10 cellular contexts compared by ENCODE assay signal in the genomic region with DNA sequence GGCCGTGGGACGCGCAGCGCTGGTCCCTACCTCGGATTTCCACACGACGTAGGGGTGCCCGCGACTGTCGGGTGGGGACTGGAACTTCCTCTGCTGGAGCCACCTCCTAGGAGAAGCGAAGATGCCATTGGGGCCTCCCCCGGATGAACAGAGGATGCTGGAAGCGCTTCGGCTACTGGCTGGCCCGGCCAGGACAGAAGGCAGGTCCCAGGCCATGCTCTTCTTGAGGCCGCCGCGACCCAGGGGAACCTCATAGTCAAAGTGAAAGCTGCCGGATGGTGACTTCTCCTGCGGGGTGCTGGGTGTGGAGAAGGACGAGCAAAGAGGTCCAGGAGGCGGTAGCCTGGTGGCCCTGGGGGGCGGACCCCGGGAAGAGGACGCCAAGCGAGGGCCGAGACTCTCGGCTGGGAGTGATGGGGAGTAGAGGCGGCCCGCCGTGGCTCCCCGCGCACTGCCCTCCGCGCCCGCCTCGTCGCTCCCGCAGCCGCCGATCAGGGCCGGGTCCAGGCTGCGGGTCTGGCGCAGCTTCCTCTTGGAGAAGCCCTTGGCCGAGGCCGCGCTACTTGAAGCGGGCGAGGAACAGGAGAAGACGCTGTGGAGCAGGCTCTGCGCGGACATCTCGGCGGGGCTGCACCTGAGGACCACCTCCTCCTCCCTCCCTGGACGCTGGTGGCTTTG. TPM values are rescaled to one million over a fixed set of nuclear protein-coding genes. Genes with fewer than 3 reads are reported as not detected.
DNase-seq lines count a peak whose midpoint lies in the region; ATAC-seq, FAIRE-seq and TF ChIP-seq lines count a peak whose summit lies in the region.
"Had no signal": no experiment of that assay in that cellular context is flagged by ENCODE, and none has a peak within 500 bp of the region (broad histone marks: within the 10 kb centered on the region; RNA-seq: fewer than 3 reads in every experiment).

No MANE protein-coding gene starts in this region.

- no peaks in the 10 kb centered on the region for H3K9me1 ChIP-seq in keratinocyte (ENCODE audit: control insufficient read depth, extremely low read depth, insufficient read depth, low read length)

- no peaks in the 10 kb centered on the region for H3K9me3 ChIP-seq in keratinocyte (ENCODE audit: control insufficient read depth, low read depth, low read length)
- no peaks in the 10 kb centered on the region for H3K9me3 ChIP-seq in stomach smooth muscle (ENCODE audit: control insufficient read depth in 2 of 2, low read length in 2 of 2)

- H3K4me3 ChIP-seq in H7 (ENCODE audit: insufficient read depth, low read depth, low read length), result peak overlapping the region; percentile 59
- H3K4me3 ChIP-seq in brain microvascular endothelial cell (ENCODE audit: low read depth, low read length), result peak overlapping the region; percentile 57
- H3K4me3 ChIP-seq in keratinocyte (ENCODE audit: control insufficient read depth in 2 of 3, extremely low read depth in 1 of 3, insufficient read depth in 2 of 3, low read depth in 1 of 3, low read length in 3 of 3), result no peak overlapping the region
- peak overlapping the region; percentile 63 to 77 for H3K4me3 ChIP-seq in stomach smooth muscle (ENCODE audit: low read length in 2 of 2)

- no peak overlapping the region for H3K27ac ChIP-seq in brain microvascular endothelial cell
- no peak overlapping the region for H3K27ac ChIP-seq in keratinocyte (ENCODE audit: control insufficient read depth, insufficient read depth, low read length)
- H3K27ac ChIP-seq in stomach smooth muscle (ENCODE audit: low read length), result peak overlapping the region; percentile 49

- dilution Hi-C loops in keratinocyte (cut with MboI; ENCODE audit: extremely low pct_ligation_motif_present, low sequenced_read_pairs), result no loop called here

- H3K4me2 ChIP-seq in keratinocyte (ENCODE audit: control insufficient read depth, extremely low read depth, insufficient read depth, low read depth, low read length), result peak overlapping the region; percentile 58

- H3K4me1 ChIP-seq in keratinocyte (ENCODE audit: control insufficient read depth, extremely low read depth, insufficient read depth, low read length), result no peaks in the 10 kb centered on the region
- H3K4me1 ChIP-seq in stomach smooth muscle (ENCODE audit: control insufficient read depth, insufficient read depth, low read length), result no peaks in the 10 kb centered on the region

- H3K36me3 ChIP-seq in H7 (replicated peaks; ENCODE audit: control insufficient read depth, insufficient read depth, low read length), result no peaks in the 10 kb centered on the region
- H3K36me3 ChIP-seq in brain microvascular endothelial cell (replicated peaks), result no peaks in the 10 kb centered on the region
- no peaks in the 10 kb centered on the region for H3K36me3 ChIP-seq in keratinocyte (ENCODE audit: control insufficient read depth in 2 of 2, extremely low read depth in 1 of 2, insufficient read depth in 2 of 2, low read length in 2 of 2)
- no peaks in the 10 kb centered on the region for H3K36me3 ChIP-seq in stomach smooth muscle (ENCODE audit: control insufficient read depth in 2 of 2, insufficient read depth in 2 of 2, low read length in 2 of 2)

- in situ Hi-C loops in brain microvascular endothelial cell (cut with HindIII; ENCODE audit: low pct_ligation_motif_present, low sequenced_read_pairs), result no loop called here

- H2AFZ ChIP-seq in keratinocyte (ENCODE audit: control insufficient read depth, low read length), result no peak overlapping the region

- no peak for TF ChIP-seq POLR2A in H54 (IDR thresholded peaks at IDR 0.05; ENCODE audit: low read depth, low read length)

- TF ChIP-seq CTCF in brain microvascular endothelial cell (IDR thresholded peaks at IDR 0.05; ENCODE audit: low read depth, low read length, missing control alignments) (no peak), keratinocyte (optimal IDR thresholded peaks at IDR 0.05 in 1 of 3, IDR thresholded peaks at IDR 0.05 in 1 of 3, conservative IDR thresholded peaks at IDR 0.05 in 1 of 3; ENCODE audit: extremely low read depth in 1 of 3, insufficient read depth in 2 of 3, low read length in 3 of 3) (no peak)

- no peaks in the 10 kb centered on the region for H3K79me2 ChIP-seq in keratinocyte (ENCODE audit: control insufficient read depth, insufficient read depth, low read length)

- peaks cover 70% of the 10 kb centered on the region for H3K27me3 ChIP-seq in H7 (ENCODE audit: control insufficient read depth, insufficient read depth, low read length)
- H3K27me3 ChIP-seq in brain microvascular endothelial cell (replicated peaks), result no peaks in the 10 kb centered on the region
- peaks cover 35% of the 10 kb centered on the region for H3K27me3 ChIP-seq in keratinocyte (ENCODE audit: control insufficient read depth, extremely low read depth, insufficient read depth, low read length)
- no peaks in the 10 kb centered on the region for H3K27me3 ChIP-seq in stomach smooth muscle (ENCODE audit: control insufficient read depth in 1 of 2, insufficient read depth in 2 of 2, low read length in 2 of 2)

- peak; percentile 69 for DNase-seq in H7
- no peak for DNase-seq in brain microvascular endothelial cell
- no peak for DNase-seq in keratinocyte (ENCODE audit: low read depth, low spot score)
- DNase-seq in stimulated activated naive CD4-positive, alpha-beta T cell (lab: John Stamatoyannopoulos, UW), result no peak
- DNase-seq in stimulated activated CD4-positive, alpha-beta T cell treated with anti-CD3 and anti-CD28 coated beads, Interleukin-2, amount 100 ng/mL, for 48 hours, result no peak
- no peak for DNase-seq in H54 (ENCODE audit: insufficient read length, low spot score)
- DNase-seq: hippocampal formation had no signal

- H3K9ac ChIP-seq in keratinocyte (ENCODE audit: control insufficient read depth, extremely low read depth, insufficient read depth, low read length) (no peak overlapping the region), stomach smooth muscle (ENCODE audit: low read length in 2 of 2) (peak overlapping the region; percentile 36 to 53)

- FAIRE-seq in keratinocyte (lab: Jason Lieb, UNC), result no peak
- no peak for FAIRE-seq in H54 (lab: Jason Lieb, UNC)

- ATAC-seq in HG03039 (IDR thresholded peaks at IDR 0.05; ENCODE audit: unreplicated experiment), result no peak

- no peaks in the 10 kb centered on the region for H4K20me1 ChIP-seq in keratinocyte (ENCODE audit: control insufficient read depth, extremely low read depth, insufficient read depth, low read length)

RNA-seq across cellular contexts. Expression of gene ARHGAP6, which starts 1.4 kb away (rescaled TPM):
- 1.7 and 2.0 TPM in 2 replicates for total RNA-seq in H7 (2014; rRNA removed; shearing (Covaris generic))
- 0.01 to 0.10 TPM (median 0.05 TPM) in 3 replicates for polyA plus RNA-seq in keratinocyte
- polyA plus RNA-seq in keratinocyte (2011; ENCODE audit: low read depth), result not detected
- polyA plus RNA-seq in keratinocyte (2011; cell fraction: cytosol; rRNA removed), result 0.03 and 0.10 TPM in 2 replicates
- polyA plus RNA-seq in keratinocyte (2011; cell fraction: nucleus; rRNA removed), result 0.01 and 0.25 TPM in 2 replicates
- 0.14 TPM in 1 of 2 replicates, not detected in the other for polyA plus RNA-seq in keratinocyte (2012; ENCODE audit: low replicate concordance)
- polyA minus RNA-seq in keratinocyte, result not detected in 3 replicates
- not detected for polyA minus RNA-seq in keratinocyte (2011; cell fraction: cytosol; rRNA and poly(A)+ RNA removed)
- polyA minus RNA-seq in keratinocyte (2011; cell fraction: nucleus; rRNA and poly(A)+ RNA removed), result not detected in 2 replicates
- total RNA-seq: activated CD8-positive, alpha-beta memory T cell treated with anti-CD3 and anti-CD28 coated beads for 36 hours had no signal

Comparison
In these comparisons a context has a peak if more than half of its experiments do, and no peak if none do; other contexts are left out.
1. H3K4me3 ChIP-seq: peak in H7 (single experiment), brain microvascular endothelial cell (single experiment) and stomach smooth muscle (2 of 2); none in keratinocyte (0 of 3).